Comparison of ENCODE assay signal across 1 cellular context in genomic region chr22:41539146-41540005, GRCh38.
A peak's percentile ranks its signal among the peaks of the same experiment; 100 is the strongest.
TF ChIP-seq lines count a peak whose summit lies in the region.

No MANE protein-coding gene starts in this region.

TF ChIP-seq in HepG2, 621 proteins besides CTCF, POLR2A, EP300 and RAD21:
- no peak for TF ChIP-seq SAP130 (CRISPR knock-in tag; IDR thresholded peaks at IDR 0.05; ENCODE audit: low read depth)
- TF ChIP-seq IKZF5 (CRISPR knock-in tag; IDR thresholded peaks at IDR 0.05): no peak
- 0 out of 2 replicates have a peak, but pooled peaks have one; percentile 24 for TF ChIP-seq PATZ1 (CRISPR knock-in tag; IDR thresholded peaks at IDR 0.05)
- TF ChIP-seq SIX4 (CRISPR knock-in tag; IDR thresholded peaks at IDR 0.05): 0 out of 2 replicates have a peak, but pooled peaks have one; percentile 43
- TF ChIP-seq ZNF331 (CRISPR knock-in tag; IDR thresholded peaks at IDR 0.05): peak; percentile 95
- TF ChIP-seq HNF4A (CRISPR knock-in tag; IDR thresholded peaks at IDR 0.05): peak; percentile 73
- 0 out of 2 replicates have a peak, but pooled peaks have one; percentile 10 for TF ChIP-seq GATAD2A (CRISPR knock-in tag; IDR thresholded peaks at IDR 0.05)
- peak; percentile 99 for TF ChIP-seq ZBTB33 (CRISPR knock-in tag; IDR thresholded peaks at IDR 0.05)
